In the genomic region with DNA sequence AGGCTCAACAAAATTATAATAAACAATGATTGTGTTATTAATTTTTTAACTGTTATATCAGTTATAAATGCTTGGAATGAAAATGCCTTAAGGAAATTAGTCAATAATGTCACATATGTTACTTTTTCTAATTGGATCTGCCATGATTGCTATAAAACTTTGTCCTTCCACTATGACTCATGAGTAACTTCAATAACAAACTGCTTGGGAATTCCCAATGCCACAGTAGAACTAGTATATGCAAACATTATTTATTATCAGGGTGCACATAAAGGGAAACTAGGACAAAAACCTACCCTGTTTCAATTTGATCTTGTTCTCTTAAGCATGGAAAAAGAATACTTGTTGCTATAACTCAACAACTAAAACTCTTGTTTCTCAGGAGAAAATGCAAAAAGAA, we compare ENCODE assay signal across 16 cellular contexts. TPM values are rescaled to one million over a fixed set of nuclear protein-coding genes. Genes with fewer than 3 reads are reported as not detected.
"Had no signal": no experiment of that assay in that cellular context is flagged by ENCODE, and none has a peak within 500 bp of the region (broad histone marks: within the 10 kb centered on the region; RNA-seq: fewer than 3 reads in every experiment).

No MANE protein-coding gene starts in this region.

- H3K27me3 ChIP-seq: neutrophil, stomach had no signal

- H3K4me3 ChIP-seq: lung, mucosa of descending colon, stomach, thoracic aorta had no signal

- H3K36me3 ChIP-seq: neutrophil, stomach, thoracic aorta, WERI-Rb-1 had no signal

- H3K27ac ChIP-seq: neutrophil, stomach, thoracic aorta, WERI-Rb-1 had no signal

- H3K9me3 ChIP-seq: neutrophil had no signal

- H3K4me1 ChIP-seq: stomach had no signal

- ATAC-seq: activated CD4-positive, alpha-beta T cell treated with anti-CD3 and anti-CD28 coated beads for 36 hours; activated T-cell treated with anti-CD3 and anti-CD28 coated beads, Interleukin-2, amount 50 U/mL, for 72 hours; left cardiac atrium; mucosa of descending colon; naive thymus-derived CD8-positive, alpha-beta T cell had no signal

- DNase-seq: activated CD4-positive, alpha-beta memory T cell treated with anti-CD3 and anti-CD28 coated beads, Interleukin-2, amount 10 ng/mL, durations not matched to agents 7 days and 5 days; activated CD4-positive, alpha-beta T cell treated with anti-CD3 and anti-CD28 coated beads for 36 hours; activated naive CD8-positive, alpha-beta T cell treated with anti-CD3 and anti-CD28 coated beads, Interleukin-2, amount 10 ng/mL, durations not matched to agents 7 days and 5 days; activated T-cell treated with anti-CD3 and anti-CD28 coated beads, Interleukin-2, amount 50 U/mL, for 72 hours; anterior cingulate cortex; glutamatergic neuron; left cardiac atrium; mucosa of descending colon; naive thymus-derived CD8-positive, alpha-beta T cell; stomach; WERI-Rb-1 had no signal

RNA-seq across cellular contexts. Expression of a gene that starts 59.1 kb away (rescaled TPM):
- total RNA-seq: activated CD4-positive, alpha-beta memory T cell treated with anti-CD3 and anti-CD28 coated beads, Interleukin-2, amount 10 ng/mL, durations not matched to agents 7 days and 5 days; activated CD4-positive, alpha-beta T cell treated with anti-CD3 and anti-CD28 coated beads for 36 hours; activated naive CD8-positive, alpha-beta T cell treated with anti-CD3 and anti-CD28 coated beads, Interleukin-2, amount 10 ng/mL, durations not matched to agents 7 days and 5 days; activated T-cell treated with anti-CD3 and anti-CD28 coated beads, Interleukin-2, amount 50 U/mL, for 72 hours; left cardiac atrium; lung; mucosa of descending colon; naive thymus-derived CD8-positive, alpha-beta T cell; skeletal muscle tissue; stomach; thoracic aorta; urinary bladder had no signal
- polyA plus RNA-seq: lung; naive thymus-derived CD8-positive, alpha-beta T cell; stomach; urinary bladder had no signal
